ENCODE assay signal across 16 cellular contexts in genomic region chr5:139644646-139645494, GRCh38. TPM values are rescaled to one million over a fixed set of nuclear protein-coding genes. Genes with fewer than 3 reads are reported as not detected.
A peak's percentile ranks its signal among the peaks of the same experiment; 100 is the strongest.
DNase-seq lines count a peak whose midpoint lies in the region; TF ChIP-seq lines count a peak whose summit lies in the region.
"Had no signal": no experiment of that assay in that cellular context is flagged by ENCODE, and none has a peak within 500 bp of the region (broad histone marks: within the 10 kb centered on the region; RNA-seq: fewer than 3 reads in every experiment).

No MANE protein-coding gene starts in this region.

- H3K4me1 ChIP-seq in breast epithelium (peaks cover 5 to 15% of the 10 kb centered on the region in 2 donors), mammary epithelial cell (ENCODE audit: insufficient read depth, low read length) (peaks cover 6% of the 10 kb centered on the region)

- H3K9me3 ChIP-seq in breast epithelium (no peaks in the 10 kb centered on the region), mammary epithelial cell (replicated peaks; ENCODE audit: insufficient read depth, low read length) (no peaks in the 10 kb centered on the region)
- H3K9me3 ChIP-seq: esophagus squamous epithelium, upper lobe of left lung had no signal

- H3K27ac Mint-ChIP-seq in activated naive CD4-positive, alpha-beta T cell treated with anti-CD3 and anti-CD28 coated beads, Interleukin-2, amount 50 U/mL, for 24 hours: peak overlapping the region; percentile 1
- H3K27ac Mint-ChIP-seq: activated naive CD8-positive, alpha-beta T cell treated with anti-CD3 and anti-CD28 coated beads, Interleukin-2, amount 50 U/mL, for 24 hours had no signal

- H4K20me1 ChIP-seq in mammary epithelial cell (ENCODE audit: insufficient read depth, low read length): no peaks in the 10 kb centered on the region

- CTCF ChIA-PET in mammary epithelial cell (lab: Charles Lee; ENCODE audit: low non-redundant PET): no interaction called here

- in situ Hi-C loops in mammary epithelial cell (cut with MboI; ENCODE audit: low sequenced_read_pairs in 2 of 2): no loop called here

- H3K4me3 Mint-ChIP-seq in activated naive CD4-positive, alpha-beta T cell treated with anti-CD3 and anti-CD28 coated beads, Interleukin-2, amount 50 U/mL, for 24 hours: no peak overlapping the region
- H3K4me3 Mint-ChIP-seq: activated naive CD8-positive, alpha-beta T cell treated with anti-CD3 and anti-CD28 coated beads, Interleukin-2, amount 50 U/mL, for 24 hours had no signal

- no peaks in the 10 kb centered on the region for H3K36me3 Mint-ChIP-seq in activated naive CD4-positive, alpha-beta T cell treated with anti-CD3 and anti-CD28 coated beads, Interleukin-2, amount 50 U/mL, for 24 hours

- peaks cover 8% of the 10 kb centered on the region for H3K79me2 ChIP-seq in mammary epithelial cell (ENCODE audit: insufficient read depth, low read length)

- no peak overlapping the region for H2AFZ ChIP-seq in mammary epithelial cell (ENCODE audit: low read depth, low read length)

- H3K27me3 ChIP-seq in breast epithelium: no peaks in the 10 kb centered on the region
- peaks cover 3% of the 10 kb centered on the region for H3K27me3 ChIP-seq in mammary epithelial cell (ENCODE audit: insufficient read depth, low read length)

- TF ChIP-seq CTCF in breast epithelium (IDR thresholded peaks at IDR 0.05): no peak
- TF ChIP-seq CTCF in mammary epithelial cell (conservative IDR thresholded peaks at IDR 0.05 in 1 of 2, IDR thresholded peaks at IDR 0.05 in 1 of 2; ENCODE audit: extremely low read depth in 1 of 2, insufficient read depth in 1 of 2, low read depth in 1 of 2, low read length in 2 of 2): no peak

- peaks cover 18% of the 10 kb centered on the region for H3K4me1 Mint-ChIP-seq in activated naive CD4-positive, alpha-beta T cell treated with anti-CD3 and anti-CD28 coated beads, Interleukin-2, amount 50 U/mL, for 24 hours

- H3K4me3 ChIP-seq in breast epithelium (no peak overlapping the region), mammary epithelial cell (replicated peaks in 1 of 3; ENCODE audit: insufficient read depth in 1 of 3, low read depth in 2 of 3, low read length in 3 of 3) (no peak overlapping the region)
- H3K4me3 ChIP-seq: coronary artery, esophagus squamous epithelium, upper lobe of left lung had no signal

- no peak for TF ChIP-seq POLR2A in breast epithelium (IDR thresholded peaks at IDR 0.05)

- H3K27ac ChIP-seq in breast epithelium: peak overlapping the region in 1 of 2 donors; percentile 79
- no peak overlapping the region for H3K27ac ChIP-seq in mammary epithelial cell (ENCODE audit: insufficient read depth, low read depth, low read length)
- H3K27ac ChIP-seq: coronary artery had no signal

- intact Hi-C loops in breast epithelium (cut with DNase I; ENCODE audit: low total_unique reads) (loop anchor here (10.0 kb wide), 1 partner anchor 50 kb away; no protein-coding TSS in a partner anchor), mammary epithelial cell (cut with micrococcal nuclease) (no loop called here)

- no TSS peak for BruUV-seq in mammary epithelial cell (replicated peaks; lab: Mats Ljungman, UMichigan)

- DNase-seq in breast epithelium (ENCODE audit: low spot score in 2 of 2) (peak; percentile 14 to 48), mammary epithelial cell (no peak), mesenteric fat pad (ENCODE audit: low spot score) (peak; percentile 69), ureter (ENCODE audit: low spot score) (peak; percentile 26), activated gamma-delta T cell (lab: John Stamatoyannopoulos, UW) (no peak), NCI-H187 treated with DMSO at 0.1 percent for 48 hours (lab: John Stamatoyannopoulos, UW) (no peak), NCI-H1436 (lab: John Stamatoyannopoulos, UW) (no peak)
- DNase-seq: activated naive CD8-positive, alpha-beta T cell treated with anti-CD3 and anti-CD28 coated beads, Interleukin-2, amount 50 U/mL, for 24 hours; esophagus squamous epithelium; NCI-H146; NCI-H748 treated with DMSO at 0.1 percent for 48 hours; stimulated activated CD4-positive, alpha-beta T cell treated with anti-CD3 and anti-CD28 coated beads, Interleukin-1b, Interleukin-23, amount 100 ng/mL, for 48 hours; stimulated activated CD8-positive, alpha-beta memory T cell treated with anti-CD3 and anti-CD28 coated beads, Interleukin-4, amount 100 ng/mL, for 48 hours had no signal

- dilution Hi-C loops in mammary epithelial cell (cut with HindIII; ENCODE audit: low sequenced_read_pairs): loop anchor here (10.0 kb wide), 2 partner anchors 70 kb away; no protein-coding TSS in a partner anchor

- H3K9ac ChIP-seq in mammary epithelial cell (ENCODE audit: insufficient read depth, low read length): no peak overlapping the region

- H3K4me2 ChIP-seq in mammary epithelial cell (ENCODE audit: insufficient read depth, low read depth, low read length): no peak overlapping the region

- H3K36me3 ChIP-seq in breast epithelium (no peaks in the 10 kb centered on the region), mammary epithelial cell (ENCODE audit: insufficient read depth, low read length) (no peaks in the 10 kb centered on the region)
- H3K36me3 ChIP-seq: esophagus squamous epithelium, upper lobe of left lung had no signal

- H3K27me3 Mint-ChIP-seq in activated naive CD4-positive, alpha-beta T cell treated with anti-CD3 and anti-CD28 coated beads, Interleukin-2, amount 50 U/mL, for 24 hours: peaks cover 10% of the 10 kb centered on the region

- 97% methylated on average over 3 of the region's 3 CpGs for WGBS in mammary epithelial cell (ENCODE audit: low coverage, missing lambda C conversion rate)

- no peaks in the 10 kb centered on the region for H3K9me3 Mint-ChIP-seq in activated naive CD4-positive, alpha-beta T cell treated with anti-CD3 and anti-CD28 coated beads, Interleukin-2, amount 50 U/mL, for 24 hours
- H3K9me3 Mint-ChIP-seq: activated naive CD8-positive, alpha-beta T cell treated with anti-CD3 and anti-CD28 coated beads, Interleukin-2, amount 50 U/mL, for 24 hours had no signal

RNA-seq across cellular contexts. Expression of gene CXXC5, which starts 3.3 kb away (rescaled TPM):
- total RNA-seq in breast epithelium: 10 to 100 TPM; 33.9 to 66.9 (median 38.3) TPM
- total RNA-seq in mammary epithelial cell: 10 to 100 TPM; 13.8 to 47.3 TPM
- polyA plus RNA-seq in mammary epithelial cell: 16.6 TPM
- polyA minus RNA-seq in mammary epithelial cell: 5.8 TPM
- total RNA-seq in mesenteric fat pad: 33.0 TPM
- total RNA-seq in ureter: 28.7 TPM

Comparison
In these comparisons a context has a peak if more than half of its experiments do, and no peak if none do; other contexts are left out.
1. DNase-seq: peak in breast epithelium (2 of 2), mesenteric fat pad (single experiment) and ureter (single experiment); none in mammary epithelial cell (single experiment), activated gamma-delta T cell (single experiment), NCI-H187 treated with DMSO at 0.1 percent for 48 hours (single experiment) and NCI-H1436 (single experiment).